In genomic region chr6:1878330-1878729, GRCh38 we compare ENCODE assay signal across 31 cellular contexts.
DNase-seq lines count a peak whose midpoint lies in the region; ATAC-seq, FAIRE-seq and TF ChIP-seq lines count a peak whose summit lies in the region.
"Had no signal": no experiment of that assay in that cellular context is flagged by ENCODE, and none has a peak within 500 bp of the region (broad histone marks: within the 10 kb centered on the region; RNA-seq: fewer than 3 reads in every experiment).

No MANE protein-coding gene starts in this region.

- H3K79me1 ChIP-seq in trophoblast cell (ENCODE audit: low read length): no peaks in the 10 kb centered on the region

- H3K4me2 ChIP-seq in K562 (ENCODE audit: insufficient read depth, low read length) (no peak overlapping the region), trophoblast cell (ENCODE audit: low read length) (no peak overlapping the region)
- H3K4me2 ChIP-seq: A549; BLaER1; BLaER1 treated with 17β-estradiol and CSF1 and Interleukin-3, amounts not matched to agents 10 nM and 100 nM had no signal

- H3K27ac ChIP-seq in K562 (ENCODE audit: extremely low read depth, low read depth, low read length) (no peak overlapping the region), trophoblast cell (ENCODE audit: low read depth, low read length) (no peak overlapping the region), right atrium auricular region (no peak overlapping the region)
- H3K27ac ChIP-seq in CD4-positive, alpha-beta T cell (ENCODE audit: low read depth, low read length): no peak overlapping the region
- H3K27ac ChIP-seq: 22Rv1; A549; BLaER1; BLaER1 treated with 17β-estradiol and CSF1 and Interleukin-3, amounts not matched to agents 10 nM and 100 nM; C4-2B had no signal

- H3K27me3 ChIP-seq in K562 (ENCODE audit: control insufficient read depth in 2 of 2, insufficient read depth in 2 of 2, low read length in 2 of 2) (peaks cover 6% of the 10 kb centered on the region in 2 experiments), trophoblast cell (ENCODE audit: insufficient read depth, low read length) (no peaks in the 10 kb centered on the region), right atrium auricular region (no peaks in the 10 kb centered on the region)
- no peaks in the 10 kb centered on the region for H3K27me3 ChIP-seq in CD4-positive, alpha-beta T cell (ENCODE audit: control insufficient read depth, insufficient read depth, low read length)
- H3K27me3 ChIP-seq: BE2C; BLaER1; BLaER1 treated with 17β-estradiol and CSF1 and Interleukin-3, amounts not matched to agents 10 nM and 100 nM had no signal

- H2AFZ ChIP-seq in K562 (ENCODE audit: low read depth, low read length): no peak overlapping the region
- no peak overlapping the region for H2AFZ ChIP-seq in trophoblast cell (ENCODE audit: insufficient read depth, low read length, poor library complexity)

- H3K36me3 ChIP-seq in K562 (ENCODE audit: control insufficient read depth, insufficient read depth, low read length) (no peaks in the 10 kb centered on the region), trophoblast cell (ENCODE audit: control insufficient read depth in 1 of 2, insufficient read depth in 2 of 2, low read length in 2 of 2) (no peaks in the 10 kb centered on the region), right atrium auricular region (no peaks in the 10 kb centered on the region)
- H3K36me3 ChIP-seq: BE2C, BLaER1 had no signal

- in situ Hi-C loops in K562 (cut with MboI): no loop called here

- no peaks in the 10 kb centered on the region for H3K27me3 Mint-ChIP-seq in CD4-positive, alpha-beta T cell
- H3K27me3 Mint-ChIP-seq: B cell; CD4-positive, alpha-beta memory T cell; CD4-positive, CD25-positive, alpha-beta regulatory T cell; CD8-positive, alpha-beta memory T cell had no signal

- no peak for FAIRE-seq in K562 (lab: Jason Lieb, UNC)
- FAIRE-seq: A549, D721Med had no signal

- no peak for TF ChIP-seq POLR2A in K562 (conservative IDR thresholded peaks at IDR 0.05)

- H3K4me3 Mint-ChIP-seq in CD4-positive, alpha-beta T cell: no peak overlapping the region
- H3K4me3 Mint-ChIP-seq: B cell; CD14-positive monocyte; CD4-positive, alpha-beta memory T cell; CD4-positive, CD25-positive, alpha-beta regulatory T cell; CD8-positive, alpha-beta memory T cell; CD8-positive, alpha-beta T cell had no signal

- H3K36me3 Mint-ChIP-seq in CD4-positive, alpha-beta T cell (ENCODE audit: low read depth): no peaks in the 10 kb centered on the region

- H3K27ac Mint-ChIP-seq in CD4-positive, alpha-beta T cell: no peak overlapping the region
- H3K27ac Mint-ChIP-seq: B cell; CD14-positive monocyte; CD4-positive, alpha-beta memory T cell; CD4-positive, CD25-positive, alpha-beta regulatory T cell; CD8-positive, alpha-beta T cell had no signal

- no peak overlapping the region for H2BK12ac ChIP-seq in trophoblast cell (ENCODE audit: low read length)

- H2AK5ac ChIP-seq in trophoblast cell (ENCODE audit: low read length): no peak overlapping the region

- H3K23ac ChIP-seq in trophoblast cell (ENCODE audit: low read length): no peak overlapping the region

- TF ChIP-seq CTCF in K562 (IDR thresholded peaks at IDR 0.05 in 2 of 3, conservative IDR thresholded peaks at IDR 0.05 in 1 of 3; ENCODE audit: insufficient read depth in 2 of 3, low read depth in 1 of 3, low read length in 3 of 3) (no peak), right atrium auricular region (IDR thresholded peaks at IDR 0.05) (no peak)
- TF ChIP-seq CTCF in CD4-positive, alpha-beta T cell (IDR thresholded peaks at IDR 0.05): no peak

- CTCF ChIA-PET in K562 (lab: Yijun Ruan, JAX; ENCODE audit: low intra/inter-chr PET ratio): no interaction called here
- CTCF ChIA-PET in CD4-positive, alpha-beta T cell (lab: Charles Lee): no interaction called here

- TF ChIP-seq RAD21 in K562 (CRISPR knock-in tag; conservative IDR thresholded peaks at IDR 0.05 in 1 of 2, IDR thresholded peaks at IDR 0.05 in 1 of 2): no peak

- no peak overlapping the region for H2BK120ac ChIP-seq in trophoblast cell (ENCODE audit: insufficient read depth, low read length, poor library complexity)

- H4K91ac ChIP-seq in trophoblast cell (ENCODE audit: low read depth, low read length): no peak overlapping the region

- H4K12ac ChIP-seq in trophoblast cell (ENCODE audit: low read depth, low read length): no peak overlapping the region

- H2BK5ac ChIP-seq in trophoblast cell (ENCODE audit: low read depth, low read length, poor library complexity): no peak overlapping the region

- H4K20me1 ChIP-seq in K562 (replicated peaks; ENCODE audit: control insufficient read depth, insufficient read depth, low read length): no peaks in the 10 kb centered on the region; the same call in 1 of the 2 replicates
- H4K20me1 ChIP-seq: BLaER1; BLaER1 treated with 17β-estradiol and CSF1 and Interleukin-3, amounts not matched to agents 10 nM and 100 nM had no signal

- BruUV-seq in K562 (replicated peaks; lab: Mats Ljungman, UMichigan): no TSS peak

- TF ChIP-seq EP300 in K562 (IDR thresholded peaks at IDR 0.05; ENCODE audit: low read length): no peak

- H3K9me3 ChIP-seq in K562 (replicated peaks; ENCODE audit: control insufficient read depth, insufficient read depth, low read depth, low read length): no peaks in the 10 kb centered on the region
- H3K9me3 ChIP-seq in trophoblast cell (ENCODE audit: insufficient read depth, low read depth, low read length): no peaks in the 10 kb centered on the region
- no peaks in the 10 kb centered on the region for H3K9me3 ChIP-seq in right atrium auricular region
- H3K9me3 ChIP-seq in CD4-positive, alpha-beta T cell (ENCODE audit: control insufficient read depth, low read length): no peaks in the 10 kb centered on the region
- H3K9me3 ChIP-seq: A549; BE2C; BLaER1; BLaER1 treated with 17β-estradiol and CSF1 and Interleukin-3, amounts not matched to agents 10 nM and 100 nM; Caco-2 had no signal

- no peak overlapping the region for H3K14ac ChIP-seq in trophoblast cell (ENCODE audit: low read length)

- H3K4me3 ChIP-seq in K562 (no peak overlapping the region), trophoblast cell (ENCODE audit: low read depth, low read length) (no peak overlapping the region), right atrium auricular region (no peak overlapping the region)
- H3K4me3 ChIP-seq: A549; BLaER1; BLaER1 treated with 17β-estradiol and CSF1 and Interleukin-3, amounts not matched to agents 10 nM and 100 nM had no signal

- H3K9me3 Mint-ChIP-seq in CD4-positive, alpha-beta T cell: no peaks in the 10 kb centered on the region
- H3K9me3 Mint-ChIP-seq: CD14-positive monocyte; CD4-positive, alpha-beta memory T cell; CD4-positive, CD25-positive, alpha-beta regulatory T cell; CD8-positive, alpha-beta memory T cell; CD8-positive, alpha-beta T cell had no signal

- no peak overlapping the region for H4K8ac ChIP-seq in trophoblast cell (ENCODE audit: low read depth, low read length)

- intact Hi-C loops in K562 (cut with micrococcal nuclease): no loop called here
- intact Hi-C loops in CD4-positive, alpha-beta T cell (cut with DNase I, micrococcal nuclease): no loop called here

- 0 out of 3 replicates have a peak, but pooled peaks have one; percentile 42 for ATAC-seq in K562
- ATAC-seq in CD4-positive, alpha-beta T cell (ENCODE audit: poor library complexity): no peak
- ATAC-seq: A549; CD8-positive, alpha-beta T cell had no signal

- no peaks in the 10 kb centered on the region for H3K9me1 ChIP-seq in K562 (ENCODE audit: control insufficient read depth, insufficient read depth, low read length)

- no peak overlapping the region for H3K9ac ChIP-seq in K562 (ENCODE audit: insufficient read depth in 1 of 2, low read depth in 2 of 2, low read length in 2 of 2)
- no peak overlapping the region for H3K9ac ChIP-seq in trophoblast cell (ENCODE audit: low read length)
- H3K9ac ChIP-seq: BLaER1; BLaER1 treated with 17β-estradiol and CSF1 and Interleukin-3, amounts not matched to agents 10 nM and 100 nM had no signal

- no peaks in the 10 kb centered on the region for H3K4me1 Mint-ChIP-seq in CD4-positive, alpha-beta T cell (ENCODE audit: low read depth)
- H3K4me1 Mint-ChIP-seq: B cell; CD14-positive monocyte; CD4-positive, alpha-beta memory T cell; CD8-positive, alpha-beta memory T cell had no signal

- DNase-seq in K562 (ENCODE audit: extremely low read depth in 1 of 4, low spot score in 3 of 4): no peak
- peak; percentile 27 to 71 for DNase-seq in trophoblast cell
- no peak for DNase-seq in right atrium auricular region (ENCODE audit: low spot score)
- DNase-seq in CD4-positive, alpha-beta T cell: no peak
- DNase-seq: 8988T; ACHN; AML-193; BE2C; C1 segment of cervical spinal cord; Caco-2; Calu3; CD4-positive, alpha-beta memory T cell; CD4-positive, CD25-positive, alpha-beta regulatory T cell; CD8-positive, alpha-beta memory T cell; CD8-positive, alpha-beta T cell; COR-L47; DMS 273 treated with DMSO at 0.1 percent for 48 hours; DMS153; DMS53; DMS79; DMS79 treated with DMSO at 0.1 percent for 48 hours; DND-41; EL had no signal

- 43% methylated on average over 5 of the region's 5 CpGs for WGBS in K562 (ENCODE audit: insufficient coverage, low coverage, missing lambda C conversion rate)
- no CpG with 5 or more reads among the region's 5 CpGs for WGBS in trophoblast cell (ENCODE audit: extremely low coverage, insufficient coverage, insufficient read length)

- H3K18ac ChIP-seq in trophoblast cell (ENCODE audit: low read length): no peak overlapping the region

- H3K79me2 ChIP-seq in K562 (ENCODE audit: control insufficient read depth, insufficient read depth, low read length) (no peaks in the 10 kb centered on the region), trophoblast cell (ENCODE audit: control insufficient read depth, insufficient read depth, low read length, poor library complexity) (no peaks in the 10 kb centered on the region)

- H3K4me1 ChIP-seq in K562 (replicated peaks in 1 of 2; ENCODE audit: control insufficient read depth in 2 of 2, insufficient read depth in 2 of 2, low read length in 2 of 2) (no peaks in the 10 kb centered on the region), trophoblast cell (ENCODE audit: control insufficient read depth in 1 of 2, insufficient read depth in 2 of 2, low read length in 2 of 2) (peaks cover 0 to 4% of the 10 kb centered on the region in 2 experiments), right atrium auricular region (no peaks in the 10 kb centered on the region)
- H3K4me1 ChIP-seq: A549, BE2C, BLaER1, Caco-2 had no signal

- POLR2A ChIA-PET in K562 (lab: Yijun Ruan, JAX): no interaction called here
- POLR2A ChIA-PET in CD4-positive, alpha-beta T cell (lab: Charles Lee): no interaction called here

- H3K4ac ChIP-seq in trophoblast cell (ENCODE audit: low read depth, low read length): no peak overlapping the region

TF ChIP-seq in K562, 482 proteins besides CTCF, POLR2A, EP300 and RAD21 (continues in another document):
- no peak for TF ChIP-seq JUN (IDR thresholded peaks at IDR 0.05; ENCODE audit: borderline replicate concordance, low read depth, low read length)
- no peak for TF ChIP-seq JUN (CRISPR knock-in tag; IDR thresholded peaks at IDR 0.05; ENCODE audit: borderline replicate concordance)
- TF ChIP-seq NFATC3 (IDR thresholded peaks at IDR 0.05): no peak
- TF ChIP-seq CREM (IDR thresholded peaks at IDR 0.05; ENCODE audit: low read depth): peak; percentile 78
- TF ChIP-seq ARID2 (IDR thresholded peaks at IDR 0.05): no peak
- TF ChIP-seq ATF1 (CRISPR knock-in tag; IDR thresholded peaks at IDR 0.05): no peak
- peak; percentile 12; the same call in 1 of the 2 replicates for TF ChIP-seq ATF1 (tag; IDR thresholded peaks at IDR 0.05)

Comparison
In these comparisons a context has a peak if more than half of its experiments do, and no peak if none do; other contexts are left out.
1. DNase-seq: peak in trophoblast cell (2 of 2); none in K562 (0 of 4), right atrium auricular region (single experiment) and CD4-positive, alpha-beta T cell (0 of 10).